Comparison of ENCODE assay signal across 24 cellular contexts in genomic region chr9:132575811-132576210, GRCh38. TPM values are rescaled to one million over a fixed set of nuclear protein-coding genes. Genes with fewer than 3 reads are reported as not detected.
"Had no signal": no experiment of that assay in that cellular context is flagged by ENCODE, and none has a peak within 500 bp of the region (broad histone marks: within the 10 kb centered on the region; RNA-seq: fewer than 3 reads in every experiment).

No MANE protein-coding gene starts in this region.

- H3K4me1 Mint-ChIP-seq: activated CD4-positive, alpha-beta memory T cell treated with anti-CD3 and anti-CD28 coated beads, Interleukin-2, amount 10 ng/mL, durations not matched to agents 7 days and 5 days; activated CD8-positive, alpha-beta memory T cell treated with anti-CD3 and anti-CD28 coated beads, Interleukin-2, amount 10 ng/mL, durations not matched to agents 7 days and 5 days; activated naive CD4-positive, alpha-beta T cell treated with anti-CD3 and anti-CD28 coated beads, Interleukin-2, amount 10 ng/mL, durations not matched to agents 7 days and 5 days; activated naive CD8-positive, alpha-beta T cell treated with anti-CD3 and anti-CD28 coated beads, Interleukin-2, amount 50 U/mL, for 24 hours had no signal

- H3K4me3 Mint-ChIP-seq: activated CD4-positive, alpha-beta memory T cell treated with anti-CD3 and anti-CD28 coated beads, Interleukin-2, amount 10 ng/mL, durations not matched to agents 7 days and 5 days; activated CD8-positive, alpha-beta memory T cell treated with anti-CD3 and anti-CD28 coated beads, Interleukin-2, amount 10 ng/mL, durations not matched to agents 7 days and 5 days; activated naive CD4-positive, alpha-beta T cell treated with anti-CD3 and anti-CD28 coated beads, Interleukin-2, amount 10 ng/mL, durations not matched to agents 7 days and 5 days; activated naive CD8-positive, alpha-beta T cell; activated naive CD8-positive, alpha-beta T cell treated with anti-CD3 and anti-CD28 coated beads, Interleukin-2, amount 50 U/mL, for 24 hours had no signal

- H3K27ac ChIP-seq: WERI-Rb-1 had no signal

- H3K36me3 Mint-ChIP-seq: activated CD8-positive, alpha-beta memory T cell treated with anti-CD3 and anti-CD28 coated beads, Interleukin-2, amount 10 ng/mL, durations not matched to agents 7 days and 5 days; activated naive CD4-positive, alpha-beta T cell treated with anti-CD3 and anti-CD28 coated beads, Interleukin-2, amount 10 ng/mL, durations not matched to agents 7 days and 5 days; brain had no signal

- DNase-seq: activated CD4-positive, alpha-beta memory T cell treated with anti-CD3 and anti-CD28 coated beads, Interleukin-2, amount 10 ng/mL, durations not matched to agents 7 days and 5 days; activated CD4-positive, alpha-beta T cell treated with anti-CD3 and anti-CD28 coated beads for 1 hour; activated CD4-positive, alpha-beta T cell treated with anti-CD3 and anti-CD28 coated beads for 48 hours; activated CD4-positive, CD25-positive, alpha-beta regulatory T cell; activated CD8-positive, alpha-beta memory T cell treated with anti-CD3 and anti-CD28 coated beads for 24 hours; activated CD8-positive, alpha-beta memory T cell treated with anti-CD3 and anti-CD28 coated beads, Interleukin-2, amount 10 ng/mL, durations not matched to agents 7 days and 5 days; activated CD8-positive, alpha-beta memory T cell treated with anti-CD3 and anti-CD28 coated beads, Interleukin-2, amount 50 U/mL, for 48 hours; activated effector memory CD4-positive, alpha-beta T cell treated with Interleukin-2 at 50 U/mL for 16 hours; activated naive CD8-positive, alpha-beta T cell treated with anti-CD3 and anti-CD28 coated beads, Interleukin-2, amount 50 U/mL, for 24 hours; activated T-cell treated with anti-CD3 and anti-CD28 coated beads, Interleukin-2, amount 50 U/mL, for 48 hours; Karpas-422; NCI-H1048; NCI-H1436; NCI-H524 treated with DMSO at 0.1 percent for 48 hours; Right ventricle myocardium superior; T1000 had no signal

- H3K36me3 ChIP-seq: WERI-Rb-1 had no signal

- H3K27ac Mint-ChIP-seq: activated CD4-positive, alpha-beta memory T cell treated with anti-CD3 and anti-CD28 coated beads, Interleukin-2, amount 10 ng/mL, durations not matched to agents 7 days and 5 days; activated CD8-positive, alpha-beta memory T cell treated with anti-CD3 and anti-CD28 coated beads, Interleukin-2, amount 10 ng/mL, durations not matched to agents 7 days and 5 days; activated naive CD4-positive, alpha-beta T cell treated with anti-CD3 and anti-CD28 coated beads, Interleukin-2, amount 10 ng/mL, durations not matched to agents 7 days and 5 days; activated naive CD8-positive, alpha-beta T cell; activated naive CD8-positive, alpha-beta T cell treated with anti-CD3 and anti-CD28 coated beads, Interleukin-2, amount 50 U/mL, for 24 hours had no signal

- H3K9me3 Mint-ChIP-seq: activated CD4-positive, alpha-beta memory T cell treated with anti-CD3 and anti-CD28 coated beads, Interleukin-2, amount 10 ng/mL, durations not matched to agents 7 days and 5 days; activated naive CD4-positive, alpha-beta T cell treated with anti-CD3 and anti-CD28 coated beads, Interleukin-2, amount 10 ng/mL, durations not matched to agents 7 days and 5 days; activated naive CD8-positive, alpha-beta T cell treated with anti-CD3 and anti-CD28 coated beads, Interleukin-2, amount 50 U/mL, for 24 hours had no signal

RNA-seq across cellular contexts. Expression of gene BARHL1, which starts 6.6 kb away (rescaled TPM):
- total RNA-seq: activated CD4-positive, alpha-beta memory T cell treated with anti-CD3 and anti-CD28 coated beads, Interleukin-2, amount 10 ng/mL, durations not matched to agents 7 days and 5 days; activated CD8-positive, alpha-beta memory T cell treated with anti-CD3 and anti-CD28 coated beads, Interleukin-2, amount 10 ng/mL, durations not matched to agents 7 days and 5 days; MCF 10A; NCI-H460; Right ventricle myocardium superior; T-helper 1 cell treated with Interleukin-12 subunit alpha and Interleukin-12 subunit beta and Interleukin-4 antibody, amounts not matched to agents 30 ng/mL and 1 ng/mL, for 36 hours; T-helper 2 cell treated with Interferon-gamma antibody and Interleukin-4, amounts not matched to agents 100 ng/mL and 5 ng/mL, for 36 hours had no signal
